In genomic region chrX:21986596-21986995, GRCh38 we compare ENCODE assay signal across 32 cellular contexts. TPM values are rescaled to one million over a fixed set of nuclear protein-coding genes. Genes with fewer than 3 reads are reported as not detected.
A peak's percentile ranks its signal among the peaks of the same experiment; 100 is the strongest.
DNase-seq lines count a peak whose midpoint lies in the region; ATAC-seq and TF ChIP-seq lines count a peak whose summit lies in the region.
"Had no signal": no experiment of that assay in that cellular context is flagged by ENCODE, and none has a peak within 500 bp of the region (broad histone marks: within the 10 kb centered on the region; RNA-seq: fewer than 3 reads in every experiment).

No MANE protein-coding gene starts in this region.

- no peak overlapping the region for H2AFZ ChIP-seq in GM23248
- H2AFZ ChIP-seq: hepatocyte had no signal

- TF ChIP-seq POLR2A in sigmoid colon (IDR thresholded peaks at IDR 0.05): no peak

- H3K27me3 ChIP-seq in GM23248 (replicated peaks; ENCODE audit: insufficient read depth) (no peaks in the 10 kb centered on the region), sigmoid colon (no peaks in the 10 kb centered on the region), left ventricle myocardium inferior (ENCODE audit: low read depth) (no peaks in the 10 kb centered on the region)
- H3K27me3 ChIP-seq: BE2C, esophagus muscularis mucosa, gastroesophageal sphincter, hepatocyte, ovary, SJCRH30 had no signal

- no peak for ATAC-seq in HG02763 (IDR thresholded peaks at IDR 0.05; ENCODE audit: unreplicated experiment)
- ATAC-seq: activated CD4-positive, alpha-beta T cell treated with anti-CD3 and anti-CD28 coated beads for 36 hours; CD8-positive, alpha-beta T cell; effector memory CD8-positive, alpha-beta T cell; gastroesophageal sphincter; left cardiac atrium; stimulated activated memory B cell treated with anti-CD40 and anti-IgM and Interleukin-4, amounts not matched to agents 10 μg/mL and 1 μg/mL and 100 μg/mL, for 72 hours had no signal

- H4K20me1 ChIP-seq in GM23248 (ENCODE audit: insufficient read depth): no peaks in the 10 kb centered on the region

- no peak for TF ChIP-seq EP300 in sigmoid colon (IDR thresholded peaks at IDR 0.05)

- in situ Hi-C loops in GM23248 (cut with MboI): no loop called here

- no peak overlapping the region for H3K9ac ChIP-seq in GM23248

- H3K36me3 ChIP-seq in GM23248 (ENCODE audit: low read depth) (peaks cover 19% of the 10 kb centered on the region; the same call in 1 of the 2 replicates), sigmoid colon (peaks cover 0 to 3% (median 0%) of the 10 kb centered on the region in 4 donors), left ventricle myocardium inferior (peaks cover 9% of the 10 kb centered on the region)
- H3K36me3 ChIP-seq: BE2C, ovary had no signal

- peak overlapping the region; percentile 48 for H3K27ac ChIP-seq in 22Rv1
- H3K27ac ChIP-seq in GM23248: peak overlapping the region; percentile 33; the same call in 1 of the 2 replicates
- H3K27ac ChIP-seq in sigmoid colon: no peak overlapping the region
- H3K27ac ChIP-seq in left ventricle myocardium inferior (replicated peaks): no peak overlapping the region
- H3K27ac ChIP-seq: esophagus muscularis mucosa, gastroesophageal sphincter, hepatocyte, ovary, SJCRH30, skin epidermis had no signal

- H3K9me3 ChIP-seq in GM23248 (ENCODE audit: low read depth): no peaks in the 10 kb centered on the region
- H3K9me3 ChIP-seq in sigmoid colon: no peaks in the 10 kb centered on the region
- no peaks in the 10 kb centered on the region for H3K9me3 ChIP-seq in left ventricle myocardium inferior (replicated peaks)
- H3K9me3 ChIP-seq: BE2C, esophagus muscularis mucosa, gastroesophageal sphincter, HAP-1, ovary, SJCRH30 had no signal

- intact Hi-C loops in sigmoid colon (cut with DNase I): loop anchor here (5.0 to 10.0 kb wide), 5 partner anchors 206 to 1631 kb away; no protein-coding TSS in a partner anchor
- intact Hi-C loops in left ventricle myocardium inferior (cut with micrococcal nuclease): no loop called here

- no peaks in the 10 kb centered on the region for H3K9me2 ChIP-seq in GM23248 (ENCODE audit: insufficient read depth)

- WGBS in GM23248 (ENCODE audit: low coverage in 1 of 2, low lambda C conversion rate in 2 of 2, missing lambda C conversion rate in 2 of 2), 2 experiments: 38 to 43% methylated on average over 1 of the region's 1 CpG
- 39 to 69% methylated on average over 1 of the region's 1 CpG for WGBS in sigmoid colon, 2 donors

- peaks cover 18% of the 10 kb centered on the region for H3F3A ChIP-seq in GM23248 (ENCODE audit: insufficient read depth)

- no peak overlapping the region for H3K4me3 ChIP-seq in GM23248
- H3K4me3 ChIP-seq in cardiac fibroblast (replicated peaks in 1 of 2; ENCODE audit: low read depth in 2 of 2, low read length in 2 of 2): no peak overlapping the region
- no peak overlapping the region for H3K4me3 ChIP-seq in sigmoid colon
- H3K4me3 ChIP-seq in left ventricle myocardium inferior: no peak overlapping the region
- H3K4me3 ChIP-seq: esophagus muscularis mucosa, gastroesophageal sphincter, HAP-1, hepatocyte, ovary, SJCRH30, skin epidermis had no signal

- TF ChIP-seq CTCF in 22Rv1 (IDR thresholded peaks at IDR 0.05): no peak
- no peak for TF ChIP-seq CTCF in cardiac fibroblast (IDR thresholded peaks at IDR 0.05; ENCODE audit: low read depth, low read length)
- TF ChIP-seq CTCF in sigmoid colon (IDR thresholded peaks at IDR 0.05): no peak
- TF ChIP-seq CTCF in left ventricle myocardium inferior (IDR thresholded peaks at IDR 0.05; ENCODE audit: borderline replicate concordance): no peak

- no peaks in the 10 kb centered on the region for H3K79me2 ChIP-seq in GM23248 (ENCODE audit: insufficient read depth)
- H3K79me2 ChIP-seq: hepatocyte had no signal

- no peak overlapping the region for H3K4me2 ChIP-seq in GM23248 (ENCODE audit: unreplicated experiment)
- H3K4me2 ChIP-seq: hepatocyte had no signal

- DNase-seq in GM23248 (peak; percentile 58), cardiac fibroblast (ENCODE audit: low read depth in 2 of 2) (peak; percentile 11 to 35), iris pigment epithelial cell (ENCODE audit: low read depth) (peak; percentile 39), sigmoid colon (no peak), NOMO-1 treated with DMSO at 0.1 percent for 48 hours (lab: John Stamatoyannopoulos, UW; ENCODE audit: unreplicated experiment) (no peak), left ventricle myocardium inferior (no peak)
- DNase-seq: activated CD4-positive, alpha-beta T cell treated with anti-CD3 and anti-CD28 coated beads for 36 hours; activated CD8-positive, alpha-beta memory T cell treated with anti-CD3 and anti-CD28 coated beads for 24 hours; activated T-cell treated with anti-CD3 and anti-CD28 coated beads for 4 hours; aorta; BE2C; CD8-positive, alpha-beta T cell; cortex of kidney; effector memory CD8-positive, alpha-beta T cell; EL; left cardiac atrium; NCI-H1048; NCI-H446; NCI-H82; nephron progenitor cell; ovary; SJCRH30; substantia nigra; T-helper 9 cell had no signal

- H3K4me1 ChIP-seq in GM23248 (ENCODE audit: insufficient read depth): peaks cover 10% of the 10 kb centered on the region; the same call in 1 of the 2 replicates
- H3K4me1 ChIP-seq in sigmoid colon: no peaks in the 10 kb centered on the region
- H3K4me1 ChIP-seq in left ventricle myocardium inferior: no peaks in the 10 kb centered on the region
- H3K4me1 ChIP-seq: BE2C, HAP-1, SJCRH30 had no signal

RNA-seq across cellular contexts. Expression of gene PHEX, which starts 45.5 kb away (rescaled TPM):
- 0.63 and 0.65 TPM in 2 replicates for total RNA-seq in GM23248 (2014; rRNA removed; shearing (Covaris generic))
- polyA plus RNA-seq in GM23248 (2016; fragmentation: Nextera tagmentation; extraction: Ambion mirVana) (0.49 and 0.64 TPM in 2 replicates), sigmoid colon (under 1 TPM in 1 of 3 donors, not detected in 2; 0.17 TPM)
- total RNA-seq in sigmoid colon (under 1 TPM; 0.16 to 0.83 (median 0.76) TPM), left ventricle myocardium inferior (0.03 TPM)

RNA-seq across cellular contexts. Expression of gene SMS, which starts 46.1 kb away (rescaled TPM):
- 159 and 162 TPM in 2 replicates for total RNA-seq in GM23248 (2014; rRNA removed; shearing (Covaris generic))
- 156 and 166 TPM in 2 replicates for polyA plus RNA-seq in GM23248 (2016; fragmentation: Nextera tagmentation; extraction: Ambion mirVana)
- total RNA-seq in sigmoid colon: 10 to 100 TPM; 62.6 to 84.5 (median 70.0) TPM
- 10 to 100 TPM; 64.3 to 65.8 (median 64.5) TPM for polyA plus RNA-seq in sigmoid colon
- total RNA-seq in left ventricle myocardium inferior: 46.8 TPM

Comparison
In these comparisons a context has a peak if more than half of its experiments do, and no peak if none do; other contexts are left out.
1. H3K27ac ChIP-seq: peak in 22Rv1 (single experiment) and GM23248 (single experiment); none in sigmoid colon (0 of 4) and left ventricle myocardium inferior (single experiment).
2. DNase-seq: peak in GM23248 (single experiment), cardiac fibroblast (2 of 2) and iris pigment epithelial cell (single experiment); none in sigmoid colon (single experiment), NOMO-1 treated with DMSO at 0.1 percent for 48 hours (single experiment) and left ventricle myocardium inferior (single experiment).